8 cellular contexts compared by ENCODE assay signal in genomic region chr6:47733879-47734558, GRCh38. TPM values are rescaled to one million over a fixed set of nuclear protein-coding genes. Genes with fewer than 3 reads are reported as not detected.
DNase-seq lines count a peak whose midpoint lies in the region; ATAC-seq and TF ChIP-seq lines count a peak whose summit lies in the region.

No MANE protein-coding gene starts in this region.

- H3K36me3 ChIP-seq in thyroid gland, result no peaks in the 10 kb centered on the region

- no peak overlapping the region for H3K4me3 ChIP-seq in thyroid gland (replicated peaks in 1 of 3)

- intact Hi-C loops in thyroid gland (cut with DNase I), result no loop called here

- H3K9me3 ChIP-seq in thyroid gland, result no peaks in the 10 kb centered on the region

- peak; percentile 80 for ATAC-seq in HG02981 (IDR thresholded peaks at IDR 0.05; ENCODE audit: unreplicated experiment)
- no peak for ATAC-seq in activated naive CD4-positive, alpha-beta T cell treated with anti-CD3 and anti-CD28 coated beads, Interleukin-2, amount 50 U/mL, for 72 hours
- ATAC-seq in HG02970 (IDR thresholded peaks at IDR 0.05; ENCODE audit: low FRiP score, unreplicated experiment), result no peak

- in situ Hi-C loops in GM13976 (cut with MboI; ENCODE audit: low sequenced_read_pairs, unreplicated experiment), result loop anchor here (25.0 kb wide), 2 partner anchors 97 to 322 kb away; no protein-coding TSS in a partner anchor

- no peak for TF ChIP-seq POLR2A in thyroid gland (IDR thresholded peaks at IDR 0.05)

- H3K4me1 ChIP-seq in thyroid gland, result no peaks in the 10 kb centered on the region

- TF ChIP-seq CTCF in 22Rv1 (IDR thresholded peaks at IDR 0.05), result peak; percentile 68
- peak; percentile 35 for TF ChIP-seq CTCF in GM13976 (IDR thresholded peaks at IDR 0.05; ENCODE audit: borderline replicate concordance, control extremely low read depth, extremely low read depth, insufficient read depth, missing control alignments)
- peak in 2 of 6 experiments; percentile 12 to 31 for TF ChIP-seq CTCF in thyroid gland (IDR thresholded peaks at IDR 0.05)

- no peaks in the 10 kb centered on the region for H3K9me3 Mint-ChIP-seq in activated naive CD4-positive, alpha-beta T cell treated with anti-CD3 and anti-CD28 coated beads, Interleukin-2, amount 50 U/mL, for 72 hours

- WGBS in thyroid gland, 2 donors, result 47% methylated on average over 2 of the region's 2 CpGs

- peak; percentile 37 for DNase-seq in GM13976 (ENCODE audit: low spot score)
- DNase-seq in OCI-M1 (lab: John Stamatoyannopoulos, UW), result peak; percentile 70
- peak; percentile 11 for DNase-seq in iris pigment epithelial cell (ENCODE audit: low read depth)
- DNase-seq in thyroid gland, result no peak
- no peak for DNase-seq in activated naive CD4-positive, alpha-beta T cell treated with anti-CD3 and anti-CD28 coated beads, Interleukin-2, amount 50 U/mL, for 72 hours (ENCODE audit: low spot score in 2 of 2)

- H3K36me3 Mint-ChIP-seq in activated naive CD4-positive, alpha-beta T cell treated with anti-CD3 and anti-CD28 coated beads, Interleukin-2, amount 50 U/mL, for 72 hours, result no peaks in the 10 kb centered on the region

- H3K27ac ChIP-seq in 22Rv1 (no peak overlapping the region), thyroid gland (no peak overlapping the region)

- H3K27me3 ChIP-seq in thyroid gland, result no peaks in the 10 kb centered on the region

- H3K27ac Mint-ChIP-seq in activated naive CD4-positive, alpha-beta T cell treated with anti-CD3 and anti-CD28 coated beads, Interleukin-2, amount 50 U/mL, for 72 hours, result no peak overlapping the region

RNA-seq across cellular contexts. Expression of gene ADGRF4, which starts 35.6 kb away (rescaled TPM):
- under 1 TPM in 1 of 4 donors, not detected in 3; 0.13 TPM for total RNA-seq in thyroid gland
- not detected for total RNA-seq in activated naive CD4-positive, alpha-beta T cell treated with anti-CD3 and anti-CD28 coated beads, Interleukin-2, amount 50 U/mL, for 72 hours

RNA-seq across cellular contexts. Expression of gene OPN5, which starts 47.8 kb away (rescaled TPM):
- total RNA-seq in thyroid gland, result not detected
- total RNA-seq in activated naive CD4-positive, alpha-beta T cell treated with anti-CD3 and anti-CD28 coated beads, Interleukin-2, amount 50 U/mL, for 72 hours, result not detected

Comparison
In these comparisons a context has a peak if more than half of its experiments do, and no peak if none do; other contexts are left out.
1. DNase-seq: peak in GM13976 (single experiment), OCI-M1 (single experiment) and iris pigment epithelial cell (single experiment); none in thyroid gland (0 of 2) and activated naive CD4-positive, alpha-beta T cell treated with anti-CD3 and anti-CD28 coated beads, Interleukin-2, amount 50 U/mL, for 72 hours (0 of 2).